ENCODE assay signal across 16 cellular contexts in the genomic region with DNA sequence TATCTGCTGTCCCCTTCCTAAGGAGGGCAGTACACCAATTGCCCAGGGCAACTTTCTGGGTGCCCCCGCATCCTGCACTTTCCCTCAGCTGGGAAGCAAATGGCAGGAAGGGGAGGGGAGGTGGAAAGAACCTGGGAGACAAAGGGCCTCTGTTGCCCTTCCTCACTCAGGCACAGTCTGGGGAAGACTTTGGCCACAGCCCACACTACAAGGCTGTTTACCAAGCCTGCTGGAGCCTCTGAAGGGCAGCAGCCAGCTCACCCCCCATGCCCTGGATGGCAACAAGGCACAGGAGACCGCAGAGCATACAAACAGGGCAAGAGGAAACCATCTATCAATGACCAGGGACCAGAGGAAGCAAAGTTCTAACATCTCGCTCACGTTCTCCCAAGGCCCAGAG. TPM values are rescaled to one million over a fixed set of nuclear protein-coding genes. Genes with fewer than 3 reads are reported as not detected.
DNase-seq lines count a peak whose midpoint lies in the region; ATAC-seq and TF ChIP-seq lines count a peak whose summit lies in the region.
"Had no signal": no experiment of that assay in that cellular context is flagged by ENCODE, and none has a peak within 500 bp of the region (broad histone marks: within the 10 kb centered on the region; RNA-seq: fewer than 3 reads in every experiment).

No MANE protein-coding gene starts in this region.

- WGBS in sigmoid colon, 2 donors = 39 to 72% methylated on average over 4 of the region's 4 CpGs

- intact Hi-C loops in left colon (cut with DNase I, micrococcal nuclease) (no loop called here), sigmoid colon (cut with DNase I) (no loop called here)

- peaks cover 0 to 89% (median 68%) of the 10 kb centered on the region in 4 donors for H3K4me1 ChIP-seq in sigmoid colon

- TF ChIP-seq POLR2A in sigmoid colon (IDR thresholded peaks at IDR 0.05) = no peak

- H3K27me3 ChIP-seq in sigmoid colon = no peaks in the 10 kb centered on the region

- no peaks in the 10 kb centered on the region for H3K36me3 ChIP-seq in sigmoid colon

- TF ChIP-seq CTCF in sigmoid colon (IDR thresholded peaks at IDR 0.05) = no peak

- ATAC-seq in left colon (peak; percentile 11), HG03457 (IDR thresholded peaks at IDR 0.05; ENCODE audit: unreplicated experiment) (no peak), GM18502 (IDR thresholded peaks at IDR 0.05; ENCODE audit: poor library complexity, unreplicated experiment) (no peak), HG03095 (IDR thresholded peaks at IDR 0.05; ENCODE audit: unreplicated experiment) (no peak), HG02759 (IDR thresholded peaks at IDR 0.05; ENCODE audit: unreplicated experiment) (no peak)

- DNase-seq in COLO829 (ENCODE audit: low spot score) = peak; percentile 71
- DNase-seq in SW480 (ENCODE audit: low spot score) = peak; percentile 63
- DNase-seq in left colon = peak in 1 of 2 donors; percentile 13
- DNase-seq in sigmoid colon = no peak
- DNase-seq: DMS53, GOT3, KG1, NCI-H1092, NCI-H1694 had no signal

- H3K9me3 ChIP-seq in sigmoid colon = no peaks in the 10 kb centered on the region
- H3K9me3 ChIP-seq: Caco-2 had no signal

- TF ChIP-seq EP300 in sigmoid colon (IDR thresholded peaks at IDR 0.05) = no peak

- H3K4me3 ChIP-seq in sigmoid colon = no peak overlapping the region

- peak overlapping the region in 3 of 4 donors; percentile 86 to 93 (median 91) for H3K27ac ChIP-seq in sigmoid colon
- H3K27ac ChIP-seq: C4-2B, HL-60 had no signal

RNA-seq across cellular contexts. Expression of gene ARRDC4, which starts 42.4 kb away (rescaled TPM):
- total RNA-seq in left colon = 10 to 100 TPM; 29.0 to 55.6 TPM
- 100 to 1,000 TPM; 116 to 205 (median 170) TPM for total RNA-seq in sigmoid colon
- polyA plus RNA-seq in sigmoid colon = 100 to 1,000 TPM in 1 of 3 donors, 10 to 100 TPM in 2; 26.4 to 143 (median 58.3) TPM
